ENCODE assay signal across 8 cellular contexts in the genomic region with DNA sequence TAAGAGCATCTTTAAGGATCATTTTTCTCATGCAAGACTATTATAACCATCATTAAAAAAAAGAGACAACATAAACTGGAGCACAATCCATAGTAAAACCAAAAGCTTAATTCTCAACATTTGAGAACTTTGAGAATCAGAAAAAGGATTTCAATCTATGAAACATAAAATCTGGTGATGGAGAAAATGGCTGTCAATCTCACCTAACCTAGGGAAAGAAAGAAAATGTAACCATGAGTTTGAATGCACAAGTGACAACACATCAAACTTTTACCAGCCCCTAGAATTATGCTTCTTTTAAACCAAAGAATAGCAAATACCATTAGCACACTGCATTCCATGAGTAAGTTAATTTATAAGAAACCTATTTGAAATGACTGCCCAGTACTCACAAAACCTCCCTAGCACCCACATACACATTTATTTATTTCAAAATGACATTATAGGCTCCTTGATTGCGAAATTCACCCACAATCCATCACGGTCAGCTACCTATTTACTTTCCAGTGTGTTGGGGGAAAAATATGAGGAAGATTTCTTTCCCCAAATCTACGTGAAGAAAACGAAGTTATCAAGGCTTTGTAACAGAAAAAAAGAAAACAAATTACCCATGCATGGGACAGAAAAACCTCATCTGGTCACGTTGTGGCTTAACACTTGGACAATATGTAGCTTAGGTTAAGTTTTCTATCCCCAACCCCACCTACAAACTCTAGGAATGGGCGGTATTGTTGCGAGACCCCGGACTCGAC. TPM values are rescaled to one million over a fixed set of nuclear protein-coding genes. Genes with fewer than 3 reads are reported as not detected.
DNase-seq lines count a peak whose midpoint lies in the region; ATAC-seq and TF ChIP-seq lines count a peak whose summit lies in the region.

No MANE protein-coding gene starts in this region.

- H3K79me2 ChIP-seq in SU-DHL-6 (ENCODE audit: insufficient read depth, low read length) = peaks cover 58% of the 10 kb centered on the region
- peaks cover 55% of the 10 kb centered on the region for H3K79me2 ChIP-seq in fibroblast of lung (ENCODE audit: control insufficient read depth, insufficient read depth, low read length)

- H3K9ac ChIP-seq in SU-DHL-6 (ENCODE audit: low read length) (peak overlapping the region; percentile 88), fibroblast of lung (ENCODE audit: insufficient read depth, low read length) (peak overlapping the region; percentile 94)

- H3K27ac ChIP-seq in SU-DHL-6 (ENCODE audit: low read depth, low read length) (peak overlapping the region; percentile 59), fibroblast of lung (ENCODE audit: insufficient read depth, low read length) (peak overlapping the region; percentile 96), psoas muscle (peak overlapping the region; percentile 83)

- no peak for ATAC-seq in activated T-cell treated with anti-CD3 and anti-CD28 coated beads, Interleukin-2, amount 50 U/mL, for 4 hours
- ATAC-seq in psoas muscle = peak in 1 of 4 donors; percentile 25
- ATAC-seq in GM18907 (IDR thresholded peaks at IDR 0.05; ENCODE audit: unreplicated experiment) = no peak

- no peaks in the 10 kb centered on the region for H3K9me3 Mint-ChIP-seq in activated T-cell treated with anti-CD3 and anti-CD28 coated beads, Interleukin-2, amount 50 U/mL, for 4 hours

- peak overlapping the region; percentile 86 for H3K4me3 ChIP-seq in SU-DHL-6 (ENCODE audit: insufficient read depth, low read length, poor library complexity, severe bottlenecking)
- H3K4me3 ChIP-seq in fibroblast of lung (replicated peaks in 1 of 4; ENCODE audit: control extremely low read depth in 1 of 4, insufficient read depth in 1 of 4, low read depth in 3 of 4, low read length in 4 of 4) = peak overlapping the region; percentile 59 to 96 (median 80)
- H3K4me3 ChIP-seq in psoas muscle = peak overlapping the region; percentile 83

- H3K27me3 ChIP-seq in SU-DHL-6 (ENCODE audit: low read length) (no peaks in the 10 kb centered on the region), fibroblast of lung (ENCODE audit: control insufficient read depth, insufficient read depth, low read length) (no peaks in the 10 kb centered on the region), psoas muscle (ENCODE audit: insufficient read depth in 3 of 3, low read length in 2 of 3) (no peaks in the 10 kb centered on the region)

- H3K9me3 ChIP-seq in SU-DHL-6 (ENCODE audit: insufficient read depth, low read length) = no peaks in the 10 kb centered on the region
- no peaks in the 10 kb centered on the region for H3K9me3 ChIP-seq in fibroblast of lung (ENCODE audit: control insufficient read depth, insufficient read depth, low read depth, low read length)
- no peaks in the 10 kb centered on the region for H3K9me3 ChIP-seq in psoas muscle

- H3K27me3 Mint-ChIP-seq in activated T-cell treated with anti-CD3 and anti-CD28 coated beads, Interleukin-2, amount 50 U/mL, for 4 hours (ENCODE audit: low read depth) = no peaks in the 10 kb centered on the region

- no peak for DNase-seq in activated T-cell treated with anti-CD3 and anti-CD28 coated beads, Interleukin-2, amount 50 U/mL, for 4 hours
- no peak for DNase-seq in activated T-cell treated with anti-CD3 and anti-CD28 coated beads, Interleukin-2, amount 50 U/mL, for 48 hours
- peak; percentile 23 to 35 for DNase-seq in fibroblast of lung (ENCODE audit: low read depth in 2 of 2)
- DNase-seq in psoas muscle = no peak
- no peak for DNase-seq in NK-92 (lab: John Stamatoyannopoulos, UW; ENCODE audit: unreplicated experiment)
- DNase-seq in epidermal melanocyte (ENCODE audit: insufficient read length, low spot score) = no peak

- H3K4me1 ChIP-seq in fibroblast of lung (ENCODE audit: control insufficient read depth, extremely low read depth, insufficient read depth, low read length) (no peaks in the 10 kb centered on the region), psoas muscle (peaks cover 11% of the 10 kb centered on the region)

- H3K36me3 ChIP-seq in SU-DHL-6 (ENCODE audit: low read length) = peaks cover 4% of the 10 kb centered on the region; the same call in 1 of the 2 replicates
- no peaks in the 10 kb centered on the region for H3K36me3 ChIP-seq in fibroblast of lung (ENCODE audit: control insufficient read depth, insufficient read depth, low read length)
- no peaks in the 10 kb centered on the region for H3K36me3 ChIP-seq in psoas muscle (ENCODE audit: insufficient read depth in 1 of 2, low read depth in 1 of 2)

- 3 to 5% (median 4%) methylated on average over 9 of the region's 9 CpGs for WGBS in psoas muscle, 3 donors

- peak overlapping the region; percentile 42 for H2AFZ ChIP-seq in SU-DHL-6 (ENCODE audit: low read depth, low read length, severe bottlenecking)
- peak overlapping the region; percentile 87 for H2AFZ ChIP-seq in fibroblast of lung (ENCODE audit: low read length)

- H3F3A ChIP-seq in SU-DHL-6 (ENCODE audit: insufficient read depth) = no peaks in the 10 kb centered on the region

- H3K4me2 ChIP-seq in SU-DHL-6 (ENCODE audit: low read depth, low read length, poor library complexity, severe bottlenecking) (peak overlapping the region; percentile 80), fibroblast of lung (ENCODE audit: extremely low read depth, insufficient read depth, low read length) (peak overlapping the region; percentile 87)

- intact Hi-C loops in psoas muscle (cut with DNase I) = no loop called here

- TF ChIP-seq CTCF in SU-DHL-6 (IDR thresholded peaks at IDR 0.05; ENCODE audit: insufficient read depth, low read length, poor library complexity, severe bottlenecking) (no peak), fibroblast of lung (conservative IDR thresholded peaks at IDR 0.05 in 1 of 2, IDR thresholded peaks at IDR 0.05 in 1 of 2; ENCODE audit: low read depth in 1 of 2, low read length in 2 of 2) (no peak), psoas muscle (IDR thresholded peaks at IDR 0.05) (no peak)

- peaks cover 51% of the 10 kb centered on the region for H3K4me1 Mint-ChIP-seq in activated T-cell treated with anti-CD3 and anti-CD28 coated beads, Interleukin-2, amount 50 U/mL, for 4 hours (ENCODE audit: low read depth)

- H4K20me1 ChIP-seq in SU-DHL-6 (ENCODE audit: low read depth, low read length) (peaks cover 12% of the 10 kb centered on the region; the same call in 1 of the 2 replicates), fibroblast of lung (ENCODE audit: control insufficient read depth, extremely low read depth, insufficient read depth, low read length) (no peaks in the 10 kb centered on the region)

- no peaks in the 10 kb centered on the region for H3K9me2 ChIP-seq in SU-DHL-6 (replicated peaks; ENCODE audit: insufficient read depth, low read length)

- H3K4me3 Mint-ChIP-seq in activated T-cell treated with anti-CD3 and anti-CD28 coated beads, Interleukin-2, amount 50 U/mL, for 4 hours = peak overlapping the region; percentile 100

- H3K36me3 Mint-ChIP-seq in activated T-cell treated with anti-CD3 and anti-CD28 coated beads, Interleukin-2, amount 50 U/mL, for 4 hours (ENCODE audit: insufficient read depth) = no peaks in the 10 kb centered on the region

RNA-seq across cellular contexts. Expression of gene ASCC3, which starts 0.8 kb away (rescaled TPM):
- 10 to 100 TPM; 59.3 to 72.8 (median 64.1) TPM for total RNA-seq in activated T-cell treated with anti-CD3 and anti-CD28 coated beads, Interleukin-2, amount 50 U/mL, for 4 hours
- total RNA-seq in fibroblast of lung (55.0 and 75.3 TPM in 2 replicates), psoas muscle (10 to 100 TPM; 11.2 to 17.9 (median 15.2) TPM)
- polyA plus RNA-seq in fibroblast of lung (36.2 and 39.4 TPM in 2 replicates), psoas muscle (1 to 10 TPM; 5.1 to 9.6 (median 6.5) TPM)
- polyA plus RNA-seq in fibroblast of lung (2012) = 27.0 and 28.5 TPM in 2 replicates
- 20.0 and 22.0 TPM in 2 replicates for polyA minus RNA-seq in fibroblast of lung (ENCODE audit: low replicate concordance)

Comparison
In these comparisons a context has a peak if more than half of its experiments do, and no peak if none do; other contexts are left out.
1. DNase-seq: peak in fibroblast of lung (2 of 2); none in activated T-cell treated with anti-CD3 and anti-CD28 coated beads, Interleukin-2, amount 50 U/mL, for 4 hours (single experiment), activated T-cell treated with anti-CD3 and anti-CD28 coated beads, Interleukin-2, amount 50 U/mL, for 48 hours (0 of 2), psoas muscle (0 of 2), NK-92 (single experiment) and epidermal melanocyte (single experiment).
2. Peak in every context shown above with its lines, with median percentiles within 50 percentile points of each other: H3K27ac ChIP-seq and H3K4me3 ChIP-seq.